In the genomic region with DNA sequence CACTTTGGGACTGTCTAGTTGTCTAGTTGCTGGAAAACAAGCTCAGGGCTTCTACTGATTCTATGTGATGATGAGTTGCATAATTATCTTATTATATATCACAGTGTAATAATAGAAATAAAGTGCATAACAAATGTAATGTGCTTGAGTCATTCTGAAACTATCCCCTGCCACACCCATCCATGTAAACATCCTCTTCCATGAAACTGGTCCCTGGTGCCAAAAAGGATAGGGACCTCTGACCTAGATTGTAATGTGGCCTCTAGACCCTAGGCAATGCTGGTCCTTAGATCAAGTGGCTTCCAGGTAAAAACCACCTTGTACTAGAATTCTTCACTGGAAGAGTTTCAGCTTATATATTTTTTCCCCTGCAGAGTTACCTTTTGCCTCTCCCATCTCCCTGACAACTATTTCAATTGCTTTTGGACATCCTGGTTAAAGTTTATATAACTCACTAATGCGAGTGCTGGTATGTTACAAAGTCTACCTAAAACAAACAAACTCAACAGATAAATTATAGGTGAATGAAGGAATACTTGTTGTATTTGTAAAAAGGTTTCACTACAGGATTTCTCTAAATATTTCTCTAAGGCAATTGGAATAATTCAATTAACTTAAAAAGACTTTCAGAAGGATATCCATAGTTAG, we compare ENCODE assay signal across 16 cellular contexts.
DNase-seq lines count a peak whose midpoint lies in the region; ATAC-seq and TF ChIP-seq lines count a peak whose summit lies in the region.
"Had no signal": no experiment of that assay in that cellular context is flagged by ENCODE, and none has a peak within 500 bp of the region (broad histone marks: within the 10 kb centered on the region; RNA-seq: fewer than 3 reads in every experiment).

No MANE protein-coding gene starts in this region.

- CTCF ChIA-PET in IMR-90 (lab: Yijun Ruan, JAX) (no interaction called here), OCI-LY7 (lab: Charles Lee; ENCODE audit: unreplicated experiment) (no interaction called here)

- no peaks in the 10 kb centered on the region for H3K9me2 ChIP-seq in OCI-LY7 (ENCODE audit: insufficient read depth, low read length)

- no peak for TF ChIP-seq CTCF in IMR-90 (conservative IDR thresholded peaks at IDR 0.05; ENCODE audit: low read depth, low read length)
- no peak for TF ChIP-seq CTCF in CD14-positive monocyte (IDR thresholded peaks at IDR 0.05)
- TF ChIP-seq CTCF in OCI-LY7 (conservative IDR thresholded peaks at IDR 0.05; ENCODE audit: low read length): no peak

- BruUV-seq in IMR-90 (replicated peaks; lab: Mats Ljungman, UMichigan): no TSS peak
- no TSS peak for BruUV-seq in OCI-LY7 (replicated peaks; lab: Mats Ljungman, UMichigan)

- no peak overlapping the region for H3K56ac ChIP-seq in IMR-90 (ENCODE audit: extremely low read depth, insufficient read depth, low read length)

- H2BK12ac ChIP-seq in mesenchymal stem cell (ENCODE audit: low read length in 2 of 2): no peak overlapping the region

- H4K5ac ChIP-seq in IMR-90 (ENCODE audit: low read depth, low read length): no peak overlapping the region

- no peak overlapping the region for H3K9ac ChIP-seq in BLaER1 treated with 17β-estradiol and CSF1 and Interleukin-3, amounts not matched to agents 10 nM and 100 nM
- H3K9ac ChIP-seq in IMR-90 (ENCODE audit: low read depth, low read length) (no peak overlapping the region), mesenchymal stem cell (ENCODE audit: low read length) (no peak overlapping the region)

- no peaks in the 10 kb centered on the region for H3K27me3 ChIP-seq in BLaER1 treated with 17β-estradiol and CSF1 and Interleukin-3, amounts not matched to agents 10 nM and 100 nM
- H3K27me3 ChIP-seq in IMR-90 (ENCODE audit: control insufficient read depth, insufficient read depth, low read length) (no peaks in the 10 kb centered on the region), mesenchymal stem cell (ENCODE audit: control insufficient read depth in 1 of 2, insufficient read depth in 1 of 2, low read length in 2 of 2) (no peaks in the 10 kb centered on the region)

- H3K9me3 ChIP-seq in BLaER1 treated with 17β-estradiol and CSF1 and Interleukin-3, amounts not matched to agents 10 nM and 100 nM (replicated peaks in 1 of 11): no peaks in the 10 kb centered on the region
- H3K9me3 ChIP-seq in IMR-90 (ENCODE audit: control insufficient read depth, insufficient read depth, low read length): no peaks in the 10 kb centered on the region
- H3K9me3 ChIP-seq in mesenchymal stem cell (ENCODE audit: control insufficient read depth, low read length): no peaks in the 10 kb centered on the region
- no peaks in the 10 kb centered on the region for H3K9me3 ChIP-seq in OCI-LY7 (ENCODE audit: low read length)
- H3K9me3 ChIP-seq: HAP-1 had no signal

- DNase-seq in IMR-90: peak; percentile 28
- DNase-seq in dermis microvascular lymphatic vessel endothelial cell (ENCODE audit: low read depth in 2 of 2): peak; percentile 24 to 56
- DNase-seq in mesenchymal stem cell: peak; percentile 14
- no peak for DNase-seq in CD14-positive monocyte (ENCODE audit: low spot score)
- DNase-seq in DMS79 (lab: John Stamatoyannopoulos, UW): no peak
- DNase-seq in KG1 (lab: John Stamatoyannopoulos, UW): no peak
- DNase-seq in OCI-LY7 (ENCODE audit: low spot score): no peak
- DNase-seq: activated CD4-positive, alpha-beta memory T cell treated with anti-CD3 and anti-CD28 coated beads, Interleukin-2, amount 10 ng/mL, durations not matched to agents 7 days and 5 days; activated effector memory CD4-positive, alpha-beta T cell treated with anti-CD3 and anti-CD28 coated beads, Interleukin-2, amount 50 U/mL, for 16 hours; GF-D8; NCI-H1105; NCI-H345; stimulated activated CD4-positive, alpha-beta T cell treated with anti-CD3 and anti-CD28 coated beads, Interleukin-4, amount 100 ng/mL, for 24 hours; stimulated activated naive B cell treated with anti-CD40 and anti-IgM and Interleukin-4, amounts not matched to agents 10 μg/mL and 1 μg/mL and 100 μg/mL, for 72 hours had no signal

- H3K36me3 Mint-ChIP-seq in CD14-positive monocyte: no peaks in the 10 kb centered on the region
- H3K36me3 Mint-ChIP-seq: stimulated activated naive B cell treated with anti-CD40 and anti-IgM and Interleukin-4, amounts not matched to agents 10 μg/mL and 1 μg/mL and 100 μg/mL, for 72 hours had no signal

- peak overlapping the region; percentile 73; the same call in 1 of the 2 replicates for H2BK120ac ChIP-seq in IMR-90 (ENCODE audit: low read depth, low read length)
- H2BK120ac ChIP-seq in mesenchymal stem cell (ENCODE audit: low read depth, low read length): no peak overlapping the region

- ATAC-seq in IMR-90 (ENCODE audit: low read depth): no peak; the same call in 1 of the 2 replicates
- ATAC-seq: stimulated activated naive B cell treated with anti-CD40 and anti-IgM and Interleukin-4, amounts not matched to agents 10 μg/mL and 1 μg/mL and 100 μg/mL, for 72 hours had no signal

- H2AK9ac ChIP-seq in IMR-90 (replicated peaks; ENCODE audit: low read depth, low read length, poor library complexity): no peak overlapping the region

- H3K79me2 ChIP-seq in OCI-LY7 (ENCODE audit: insufficient read depth, low read depth, low read length): no peaks in the 10 kb centered on the region

- no peaks in the 10 kb centered on the region for H3K27me3 Mint-ChIP-seq in CD14-positive monocyte (ENCODE audit: low read depth in 3 of 3)
- H3K27me3 Mint-ChIP-seq: activated CD4-positive, alpha-beta memory T cell treated with anti-CD3 and anti-CD28 coated beads, Interleukin-2, amount 10 ng/mL, durations not matched to agents 7 days and 5 days; stimulated activated naive B cell treated with anti-CD40 and anti-IgM and Interleukin-4, amounts not matched to agents 10 μg/mL and 1 μg/mL and 100 μg/mL, for 72 hours had no signal

- dilution Hi-C loops in IMR-90 (cut with HindIII; ENCODE audit: low sequenced_read_pairs, unreplicated experiment): no loop called here

- no peak for TF ChIP-seq RAD21 in IMR-90 (IDR thresholded peaks at IDR 0.05; ENCODE audit: low read length)

- H3K9me1 ChIP-seq in IMR-90 (ENCODE audit: insufficient read depth, low read length): peaks cover 6% of the 10 kb centered on the region

- H4K8ac ChIP-seq in IMR-90 (ENCODE audit: low read depth in 2 of 2, low read length in 2 of 2): peak overlapping the region in 1 of 2 experiments; percentile 69; a peak in 1 of 4 replicates
- no peak overlapping the region for H4K8ac ChIP-seq in mesenchymal stem cell (ENCODE audit: low read length)

- intact Hi-C loops in IMR-90 (cut with micrococcal nuclease): no loop called here
- intact Hi-C loops in CD14-positive monocyte (cut with micrococcal nuclease): no loop called here
- intact Hi-C loops in OCI-LY7 (cut with micrococcal nuclease; ENCODE audit: unreplicated experiment): no loop called here

- H3K4me2 ChIP-seq in BLaER1 treated with 17β-estradiol and CSF1 and Interleukin-3, amounts not matched to agents 10 nM and 100 nM: peak overlapping the region; percentile 28 to 62 (median 49); a peak in 21 of 22 replicates
- H3K4me2 ChIP-seq in IMR-90 (ENCODE audit: low read depth, low read length) (peak overlapping the region; percentile 17; the same call in 1 of the 2 replicates), mesenchymal stem cell (ENCODE audit: low read length, poor library complexity, severe bottlenecking) (no peak overlapping the region), OCI-LY7 (ENCODE audit: low read length) (no peak overlapping the region)

- no peaks in the 10 kb centered on the region for H3K36me3 ChIP-seq in BLaER1 treated with 17β-estradiol and CSF1 and Interleukin-3, amounts not matched to agents 10 nM and 100 nM
- H3K36me3 ChIP-seq in IMR-90 (ENCODE audit: control insufficient read depth, insufficient read depth, low read length): no peaks in the 10 kb centered on the region
- no peaks in the 10 kb centered on the region for H3K36me3 ChIP-seq in mesenchymal stem cell (ENCODE audit: control insufficient read depth in 1 of 2, insufficient read depth in 2 of 2, low read depth in 1 of 2, low read length in 2 of 2)
- H3K36me3 ChIP-seq in OCI-LY7 (ENCODE audit: insufficient read depth, low read length): no peaks in the 10 kb centered on the region
- H3K36me3 ChIP-seq: HAP-1 had no signal

- H2BK5ac ChIP-seq in IMR-90 (ENCODE audit: low read depth, low read length, poor library complexity, severe bottlenecking): peak overlapping the region; percentile 49
- H2BK5ac ChIP-seq in mesenchymal stem cell (ENCODE audit: low read depth, low read length, poor library complexity, severe bottlenecking): no peak overlapping the region

- H3K27ac Mint-ChIP-seq in CD14-positive monocyte: no peak overlapping the region
- H3K27ac Mint-ChIP-seq: activated CD4-positive, alpha-beta memory T cell treated with anti-CD3 and anti-CD28 coated beads, Interleukin-2, amount 10 ng/mL, durations not matched to agents 7 days and 5 days; stimulated activated naive B cell treated with anti-CD40 and anti-IgM and Interleukin-4, amounts not matched to agents 10 μg/mL and 1 μg/mL and 100 μg/mL, for 72 hours had no signal

- no peak overlapping the region for H2AFZ ChIP-seq in IMR-90 (replicated peaks; ENCODE audit: low read length, poor library complexity)
- H2AFZ ChIP-seq in mesenchymal stem cell (ENCODE audit: low read depth, low read length): no peak overlapping the region
- H2AFZ ChIP-seq in OCI-LY7 (ENCODE audit: low read length): no peak overlapping the region

- TF ChIP-seq POLR2A in IMR-90 (IDR thresholded peaks at IDR 0.05; ENCODE audit: low read depth, low read length): no peak

- WGBS in IMR-90 (ENCODE audit: extremely low coverage in 2 of 2, insufficient read length in 1 of 2), 2 experiments: no CpG with 5 or more reads among the region's 1 CpG
- no CpG with 5 or more reads among the region's 1 CpG for WGBS in mesenchymal stem cell

- H3K79me1 ChIP-seq in IMR-90 (ENCODE audit: low read depth in 1 of 2, low read length in 2 of 2): no peaks in the 10 kb centered on the region
- H3K79me1 ChIP-seq in mesenchymal stem cell (replicated peaks; ENCODE audit: low read length, poor library complexity, severe bottlenecking): no peaks in the 10 kb centered on the region

- no peaks in the 10 kb centered on the region for H3K4me1 Mint-ChIP-seq in CD14-positive monocyte
- H3K4me1 Mint-ChIP-seq: activated CD4-positive, alpha-beta memory T cell treated with anti-CD3 and anti-CD28 coated beads, Interleukin-2, amount 10 ng/mL, durations not matched to agents 7 days and 5 days; stimulated activated naive B cell treated with anti-CD40 and anti-IgM and Interleukin-4, amounts not matched to agents 10 μg/mL and 1 μg/mL and 100 μg/mL, for 72 hours had no signal

- H3K27ac ChIP-seq in BLaER1 treated with 17β-estradiol and CSF1 and Interleukin-3, amounts not matched to agents 10 nM and 100 nM: peak overlapping the region in 2 of 11 experiments; percentile 39 to 62; a peak in 4 of 22 replicates
- no peak overlapping the region; the same call in 1 of the 2 replicates for H3K27ac ChIP-seq in IMR-90 (ENCODE audit: insufficient read depth, low read length)
- no peak overlapping the region for H3K27ac ChIP-seq in mesenchymal stem cell (ENCODE audit: low read length, poor library complexity, severe bottlenecking)
- H3K27ac ChIP-seq in OCI-LY7 (ENCODE audit: low read depth, low read length, poor library complexity, severe bottlenecking): no peak overlapping the region

- H3K4me3 Mint-ChIP-seq in CD14-positive monocyte: no peak overlapping the region
- H3K4me3 Mint-ChIP-seq: activated CD4-positive, alpha-beta memory T cell treated with anti-CD3 and anti-CD28 coated beads, Interleukin-2, amount 10 ng/mL, durations not matched to agents 7 days and 5 days; stimulated activated naive B cell treated with anti-CD40 and anti-IgM and Interleukin-4, amounts not matched to agents 10 μg/mL and 1 μg/mL and 100 μg/mL, for 72 hours had no signal

- H2BK15ac ChIP-seq in IMR-90 (ENCODE audit: low read depth, low read length) (0 out of 3 replicates have a peak overlapping the region, but pooled peaks have one; percentile 48), mesenchymal stem cell (ENCODE audit: low read depth, poor library complexity, severe bottlenecking) (no peak overlapping the region)

- H3K18ac ChIP-seq in IMR-90 (ENCODE audit: low read depth, low read length): peak overlapping the region; percentile 46; the same call in 1 of the 2 replicates
- H3K18ac ChIP-seq in mesenchymal stem cell (ENCODE audit: low read depth in 1 of 2, low read length in 2 of 2): peak overlapping the region in 1 of 2 experiments; percentile 43

- no peak overlapping the region for H3K4me3 ChIP-seq in BLaER1 treated with 17β-estradiol and CSF1 and Interleukin-3, amounts not matched to agents 10 nM and 100 nM
- H3K4me3 ChIP-seq in IMR-90 (ENCODE audit: insufficient read depth, low read depth, low read length) (no peak overlapping the region), mesenchymal stem cell (ENCODE audit: insufficient read depth in 1 of 2, low read depth in 1 of 2, low read length in 2 of 2) (peak overlapping the region in 1 of 2 experiments; percentile 6), OCI-LY7 (ENCODE audit: low read depth, low read length, poor library complexity, severe bottlenecking) (no peak overlapping the region)
- H3K4me3 ChIP-seq: HAP-1 had no signal

- H4K20me1 ChIP-seq in BLaER1 treated with 17β-estradiol and CSF1 and Interleukin-3, amounts not matched to agents 10 nM and 100 nM: no peaks in the 10 kb centered on the region
- no peaks in the 10 kb centered on the region for H4K20me1 ChIP-seq in IMR-90 (ENCODE audit: insufficient read depth, low read length)
- H4K20me1 ChIP-seq in OCI-LY7 (ENCODE audit: insufficient read depth, low read length): no peaks in the 10 kb centered on the region

- H4K91ac ChIP-seq in IMR-90 (ENCODE audit: insufficient read depth, low read depth, low read length) (no peak overlapping the region), mesenchymal stem cell (ENCODE audit: low read length) (no peak overlapping the region)

- peak overlapping the region; percentile 60 for H2BK20ac ChIP-seq in IMR-90 (ENCODE audit: low read depth, low read length)

- POLR2A ChIA-PET in IMR-90 (lab: Charles Lee; ENCODE audit: unreplicated experiment): no interaction called here
- POLR2A ChIA-PET in OCI-LY7 (lab: Charles Lee): interaction anchor here (0.6 kb wide), 1 partner anchor 64 kb away, joined by 5 read pairs; no protein-coding TSS in a partner anchor

- H3K4ac ChIP-seq in IMR-90 (ENCODE audit: low read depth, low read length) (peak overlapping the region; percentile 60), mesenchymal stem cell (ENCODE audit: low read depth in 1 of 2, low read length in 2 of 2) (no peak overlapping the region)

- H2AK5ac ChIP-seq in IMR-90 (ENCODE audit: low read depth, low read length): peak overlapping the region; percentile 68
- H2AK5ac ChIP-seq in mesenchymal stem cell (ENCODE audit: low read length, severe bottlenecking): no peak overlapping the region

- in situ Hi-C loops in IMR-90 (cut with MboI; ENCODE audit: low sequenced_read_pairs): no loop called here

- H3K23ac ChIP-seq in IMR-90 (ENCODE audit: low read depth, low read length) (0 out of 2 replicates have a peak overlapping the region, but pooled peaks have one; percentile 11), mesenchymal stem cell (ENCODE audit: low read length in 2 of 2) (no peak overlapping the region)

- H3K4me1 ChIP-seq in BLaER1 treated with 17β-estradiol and CSF1 and Interleukin-3, amounts not matched to agents 10 nM and 100 nM: peaks cover 7 to 30% (median 11%) of the 10 kb centered on the region in 10 experiments
- H3K4me1 ChIP-seq in IMR-90 (ENCODE audit: control insufficient read depth, insufficient read depth, low read length): peaks cover 8% of the 10 kb centered on the region
- H3K4me1 ChIP-seq in mesenchymal stem cell (ENCODE audit: control insufficient read depth, insufficient read depth, low read depth, low read length): peaks cover 2% of the 10 kb centered on the region
- no peaks in the 10 kb centered on the region for H3K4me1 ChIP-seq in OCI-LY7 (ENCODE audit: insufficient read depth, low read length, poor library complexity, severe bottlenecking)

- H3K9me3 Mint-ChIP-seq in CD14-positive monocyte: peaks cover 0 to 2% (median 0%) of the 10 kb centered on the region in 7 donors
- H3K9me3 Mint-ChIP-seq: activated CD4-positive, alpha-beta memory T cell treated with anti-CD3 and anti-CD28 coated beads, Interleukin-2, amount 10 ng/mL, durations not matched to agents 7 days and 5 days had no signal

- H3K14ac ChIP-seq in IMR-90 (replicated peaks; ENCODE audit: low read depth, low read length): peak overlapping the region; percentile 55
- H3K14ac ChIP-seq in mesenchymal stem cell (ENCODE audit: low read length in 2 of 2): no peak overlapping the region

Comparison
In these comparisons a context has a peak if more than half of its experiments do, and no peak if none do; other contexts are left out.
1. H3K4me2 ChIP-seq: peak in BLaER1 treated with 17β-estradiol and CSF1 and Interleukin-3, amounts not matched to agents 10 nM and 100 nM (11 of 11) and IMR-90 (single experiment); none in mesenchymal stem cell (single experiment) and OCI-LY7 (single experiment).
2. DNase-seq: peak in IMR-90 (single experiment), dermis microvascular lymphatic vessel endothelial cell (2 of 2) and mesenchymal stem cell (single experiment); none in CD14-positive monocyte (single experiment), DMS79 (single experiment), KG1 (single experiment) and OCI-LY7 (single experiment).